Comparison of ENCODE assay signal across 15 cellular contexts in genomic region chr12:114403044-114403689, GRCh38. TPM values are rescaled to one million over a fixed set of nuclear protein-coding genes. Genes with fewer than 3 reads are reported as not detected.
DNase-seq lines count a peak whose midpoint lies in the region; ATAC-seq and TF ChIP-seq lines count a peak whose summit lies in the region.
"Had no signal": no experiment of that assay in that cellular context is flagged by ENCODE, and none has a peak within 500 bp of the region (broad histone marks: within the 10 kb centered on the region; RNA-seq: fewer than 3 reads in every experiment).

No MANE protein-coding gene starts in this region.

- H2BK120ac ChIP-seq in trophoblast cell (ENCODE audit: insufficient read depth, low read length, poor library complexity): no peak overlapping the region

- no peaks in the 10 kb centered on the region for H3K9me3 ChIP-seq in hepatocyte (ENCODE audit: low read depth)
- no peaks in the 10 kb centered on the region for H3K9me3 ChIP-seq in Caco-2
- peaks cover 13% of the 10 kb centered on the region for H3K9me3 ChIP-seq in trophoblast cell (ENCODE audit: insufficient read depth, low read depth, low read length)
- H3K9me3 ChIP-seq: ovary had no signal

- H3K36me3 Mint-ChIP-seq in activated CD4-positive, alpha-beta T cell treated with anti-CD3 and anti-CD28 coated beads for 36 hours (ENCODE audit: low read depth): no peaks in the 10 kb centered on the region
- H3K36me3 Mint-ChIP-seq in stimulated activated naive B cell treated with anti-CD40 and anti-IgM and Interleukin-4, amounts not matched to agents 10 μg/mL and 1 μg/mL and 100 μg/mL, for 72 hours: peaks cover 4 to 7% of the 10 kb centered on the region in 2 donors
- no peaks in the 10 kb centered on the region for H3K36me3 Mint-ChIP-seq in Caco-2 (ENCODE audit: insufficient read depth, unreplicated experiment)
- H3K36me3 Mint-ChIP-seq: activated naive CD4-positive, alpha-beta T cell treated with anti-CD3 and anti-CD28 coated beads, Interleukin-2, amount 50 U/mL, for 24 hours had no signal

- H2AFZ ChIP-seq in hepatocyte (no peak overlapping the region), trophoblast cell (ENCODE audit: insufficient read depth, low read length, poor library complexity) (no peak overlapping the region)

- H2BK12ac ChIP-seq in trophoblast cell (ENCODE audit: low read length): no peak overlapping the region

- ATAC-seq in activated CD4-positive, alpha-beta T cell treated with anti-CD3 and anti-CD28 coated beads for 36 hours: no peak
- ATAC-seq in stimulated activated naive B cell treated with anti-CD40 and anti-IgM and Interleukin-4, amounts not matched to agents 10 μg/mL and 1 μg/mL and 100 μg/mL, for 72 hours (replicated peaks): no peak
- ATAC-seq in GM19452 (IDR thresholded peaks at IDR 0.05; ENCODE audit: unreplicated experiment): no peak

- H3K4me3 ChIP-seq in astrocyte of the spinal cord (ENCODE audit: low read depth, low read length) (no peak overlapping the region), hepatocyte (peak overlapping the region; percentile 19), Caco-2 (ENCODE audit: low read depth, low read length) (no peak overlapping the region), trophoblast cell (ENCODE audit: low read depth, low read length) (no peak overlapping the region)
- H3K4me3 ChIP-seq: ovary had no signal

- H3K23ac ChIP-seq in trophoblast cell (ENCODE audit: low read length): no peak overlapping the region

- H3K27me3 Mint-ChIP-seq in activated CD4-positive, alpha-beta T cell treated with anti-CD3 and anti-CD28 coated beads for 36 hours: peaks cover 83% of the 10 kb centered on the region
- H3K27me3 Mint-ChIP-seq in stimulated activated naive B cell treated with anti-CD40 and anti-IgM and Interleukin-4, amounts not matched to agents 10 μg/mL and 1 μg/mL and 100 μg/mL, for 72 hours: peaks cover 81 to 98% of the 10 kb centered on the region in 2 donors
- H3K27me3 Mint-ChIP-seq in Caco-2 (ENCODE audit: insufficient read depth, unreplicated experiment): peaks cover 16% of the 10 kb centered on the region

- POLR2A ChIA-PET in activated CD4-positive, alpha-beta T cell treated with anti-CD3 and anti-CD28 coated beads for 36 hours (lab: Charles Lee): no interaction called here
- POLR2A ChIA-PET in Caco-2 (lab: Charles Lee): no interaction called here

- H3K9me2 ChIP-seq in hepatocyte (replicated peaks; ENCODE audit: insufficient read depth): no peaks in the 10 kb centered on the region

- CTCF ChIA-PET in activated CD4-positive, alpha-beta T cell treated with anti-CD3 and anti-CD28 coated beads for 36 hours (lab: Charles Lee): no interaction called here
- CTCF ChIA-PET in Caco-2 (lab: Charles Lee): no interaction called here

- H2AK5ac ChIP-seq in trophoblast cell (ENCODE audit: low read length): no peak overlapping the region

- no peak overlapping the region for H3K14ac ChIP-seq in trophoblast cell (ENCODE audit: low read length)

- H3K4me1 Mint-ChIP-seq in activated CD4-positive, alpha-beta T cell treated with anti-CD3 and anti-CD28 coated beads for 36 hours: peaks cover 2% of the 10 kb centered on the region
- peaks cover 6 to 21% of the 10 kb centered on the region in 2 donors for H3K4me1 Mint-ChIP-seq in stimulated activated naive B cell treated with anti-CD40 and anti-IgM and Interleukin-4, amounts not matched to agents 10 μg/mL and 1 μg/mL and 100 μg/mL, for 72 hours
- H3K4me1 Mint-ChIP-seq in Caco-2 (ENCODE audit: low read depth, unreplicated experiment): no peaks in the 10 kb centered on the region
- H3K4me1 Mint-ChIP-seq: activated B cell treated with CpG ODN at 0.5 μM for 24 hours had no signal

- H3K27ac ChIP-seq in hepatocyte (peak overlapping the region; percentile 93), trophoblast cell (ENCODE audit: low read depth, low read length) (no peak overlapping the region)
- H3K27ac ChIP-seq: ovary, RWPE1 had no signal

- no peak overlapping the region for H4K12ac ChIP-seq in trophoblast cell (ENCODE audit: low read depth, low read length)

- H3K4me2 ChIP-seq in hepatocyte (peak overlapping the region; percentile 86), trophoblast cell (ENCODE audit: low read length) (no peak overlapping the region)

- H3K9ac ChIP-seq in trophoblast cell (ENCODE audit: low read length): no peak overlapping the region

- H3K4ac ChIP-seq in trophoblast cell (ENCODE audit: low read depth, low read length): no peak overlapping the region

- BruUV-seq in Caco-2 (replicated peaks; lab: Mats Ljungman, UMichigan): no TSS peak

- H3K79me2 ChIP-seq in hepatocyte (peaks cover 80% of the 10 kb centered on the region), trophoblast cell (ENCODE audit: control insufficient read depth, insufficient read depth, low read length, poor library complexity) (no peaks in the 10 kb centered on the region)

- H3K9me3 Mint-ChIP-seq in activated CD4-positive, alpha-beta T cell treated with anti-CD3 and anti-CD28 coated beads for 36 hours (ENCODE audit: low read depth): no peaks in the 10 kb centered on the region
- H3K9me3 Mint-ChIP-seq in stimulated activated naive B cell treated with anti-CD40 and anti-IgM and Interleukin-4, amounts not matched to agents 10 μg/mL and 1 μg/mL and 100 μg/mL, for 72 hours: no peaks in the 10 kb centered on the region
- no peaks in the 10 kb centered on the region for H3K9me3 Mint-ChIP-seq in Caco-2 (ENCODE audit: unreplicated experiment)
- H3K9me3 Mint-ChIP-seq: activated B cell treated with CpG ODN at 0.5 μM for 24 hours; activated naive CD4-positive, alpha-beta T cell treated with anti-CD3 and anti-CD28 coated beads, Interleukin-2, amount 50 U/mL, for 24 hours had no signal

- 2% methylated on average over 41 of the region's 41 CpGs for WGBS in hepatocyte (ENCODE audit: low lambda C conversion rate, missing lambda C conversion rate)
- no CpG with 5 or more reads among the region's 41 CpGs for WGBS in trophoblast cell (ENCODE audit: extremely low coverage, insufficient coverage, insufficient read length)

- intact Hi-C loops in activated CD4-positive, alpha-beta T cell treated with anti-CD3 and anti-CD28 coated beads for 36 hours (cut with DNase I, micrococcal nuclease): loop anchor here (2.0 to 10.0 kb wide), 3 partner anchors 44 to 292 kb away; partner anchors contain the start of gene TBX3 (in 1 of the 2)
- intact Hi-C loops in Caco-2 (cut with micrococcal nuclease; ENCODE audit: unreplicated experiment): no loop called here

- in situ Hi-C loops in astrocyte of the spinal cord (cut with HindIII; ENCODE audit: low sequenced_read_pairs): no loop called here

- no peak overlapping the region for H3K18ac ChIP-seq in trophoblast cell (ENCODE audit: low read length)

- no peaks in the 10 kb centered on the region for H3K79me1 ChIP-seq in trophoblast cell (ENCODE audit: low read length)

- H3K27me3 ChIP-seq in hepatocyte: peaks cover 98% of the 10 kb centered on the region
- no peaks in the 10 kb centered on the region; the same call in 1 of the 2 replicates for H3K27me3 ChIP-seq in Caco-2 (replicated peaks; ENCODE audit: control insufficient read depth, insufficient read depth, low read length)
- H3K27me3 ChIP-seq in trophoblast cell (ENCODE audit: insufficient read depth, low read length): peaks cover 92% of the 10 kb centered on the region
- H3K27me3 ChIP-seq: ovary had no signal

- H3K27ac Mint-ChIP-seq in activated CD4-positive, alpha-beta T cell treated with anti-CD3 and anti-CD28 coated beads for 36 hours: no peak overlapping the region
- H3K27ac Mint-ChIP-seq in stimulated activated naive B cell treated with anti-CD40 and anti-IgM and Interleukin-4, amounts not matched to agents 10 μg/mL and 1 μg/mL and 100 μg/mL, for 72 hours: peak overlapping the region; percentile 89
- H3K27ac Mint-ChIP-seq in Caco-2 (ENCODE audit: unreplicated experiment): no peak overlapping the region
- H3K27ac Mint-ChIP-seq: activated B cell treated with CpG ODN at 0.5 μM for 24 hours; activated naive CD4-positive, alpha-beta T cell treated with anti-CD3 and anti-CD28 coated beads, Interleukin-2, amount 50 U/mL, for 24 hours had no signal

- H4K20me1 ChIP-seq in hepatocyte (ENCODE audit: insufficient read depth, poor library complexity, severe bottlenecking): no peaks in the 10 kb centered on the region

- H4K8ac ChIP-seq in trophoblast cell (ENCODE audit: low read depth, low read length): no peak overlapping the region

- TF ChIP-seq CTCF in astrocyte of the spinal cord (IDR thresholded peaks at IDR 0.05; ENCODE audit: low read depth, low read length) (peak; percentile 17), hepatocyte (IDR thresholded peaks at IDR 0.05; ENCODE audit: poor library complexity) (peak; percentile 19), Caco-2 (IDR thresholded peaks at IDR 0.05; ENCODE audit: insufficient read depth in 1 of 2, low read depth in 1 of 2, low read length in 1 of 2, severe bottlenecking in 1 of 2, unreplicated experiment in 1 of 2) (no peak)

- no peaks in the 10 kb centered on the region for H3K4me1 ChIP-seq in hepatocyte (ENCODE audit: insufficient read depth)
- no peaks in the 10 kb centered on the region for H3K4me1 ChIP-seq in Caco-2
- H3K4me1 ChIP-seq in trophoblast cell (ENCODE audit: control insufficient read depth in 1 of 2, insufficient read depth in 2 of 2, low read length in 2 of 2): peaks cover 0 to 2% of the 10 kb centered on the region in 2 experiments

- peak; percentile 32 for DNase-seq in activated CD4-positive, alpha-beta T cell treated with anti-CD3 and anti-CD28 coated beads for 36 hours
- DNase-seq in activated CD4-positive, alpha-beta T cell treated with anti-CD3 and anti-CD28 coated beads, Interleukin-2, amount 50 U/mL, for 1 hour: no peak
- DNase-seq in astrocyte of the spinal cord (ENCODE audit: low read depth, low spot score) (no peak), hepatocyte (ENCODE audit: low spot score) (peak; percentile 50), Caco-2 (no peak), trophoblast cell (no peak)
- no peak for DNase-seq in stimulated activated naive B cell treated with anti-CD40 and anti-IgM and Interleukin-4, amounts not matched to agents 10 μg/mL and 1 μg/mL and 100 μg/mL, for 72 hours
- DNase-seq: activated B cell treated with CpG ODN at 0.5 μM for 24 hours; effector CD4-positive, alpha-beta T cell; NCI-H226; ovary had no signal

- H3K36me3 ChIP-seq in hepatocyte (replicated peaks; ENCODE audit: insufficient read depth, low read depth) (no peaks in the 10 kb centered on the region), Caco-2 (ENCODE audit: control insufficient read depth, insufficient read depth, low read length) (no peaks in the 10 kb centered on the region), trophoblast cell (ENCODE audit: control insufficient read depth in 1 of 2, insufficient read depth in 2 of 2, low read length in 2 of 2) (no peaks in the 10 kb centered on the region)
- H3K36me3 ChIP-seq: ovary had no signal

- H4K91ac ChIP-seq in trophoblast cell (ENCODE audit: low read depth, low read length): no peak overlapping the region

- H2BK5ac ChIP-seq in trophoblast cell (ENCODE audit: low read depth, low read length, poor library complexity): no peak overlapping the region

- H3K4me3 Mint-ChIP-seq in activated CD4-positive, alpha-beta T cell treated with anti-CD3 and anti-CD28 coated beads for 36 hours: no peak overlapping the region
- peak overlapping the region; percentile 23 to 39 for H3K4me3 Mint-ChIP-seq in stimulated activated naive B cell treated with anti-CD40 and anti-IgM and Interleukin-4, amounts not matched to agents 10 μg/mL and 1 μg/mL and 100 μg/mL, for 72 hours
- H3K4me3 Mint-ChIP-seq in Caco-2 (ENCODE audit: unreplicated experiment): no peak overlapping the region
- H3K4me3 Mint-ChIP-seq: activated B cell treated with CpG ODN at 0.5 μM for 24 hours; activated naive CD4-positive, alpha-beta T cell treated with anti-CD3 and anti-CD28 coated beads, Interleukin-2, amount 50 U/mL, for 24 hours had no signal

RNA-seq across cellular contexts. Expression of gene TBX5, which starts 2.8 kb away (rescaled TPM):
- total RNA-seq in activated CD4-positive, alpha-beta T cell treated with anti-CD3 and anti-CD28 coated beads for 36 hours: not detected
- total RNA-seq in hepatocyte: 12.3 and 13.0 TPM in 2 replicates
- polyA plus RNA-seq in hepatocyte: 6.3 and 10.8 TPM in 2 replicates
- not detected in 2 replicates for total RNA-seq in Caco-2 (2022)
- polyA plus RNA-seq in trophoblast cell (2013): not detected in 2 replicates
- total RNA-seq: activated B cell treated with CpG ODN at 0.5 μM for 24 hours, H4 had no signal

Comparison
In these comparisons a context has a peak if more than half of its experiments do, and no peak if none do; other contexts are left out.
1. DNase-seq: peak in activated CD4-positive, alpha-beta T cell treated with anti-CD3 and anti-CD28 coated beads for 36 hours (single experiment) and hepatocyte (single experiment); none in activated CD4-positive, alpha-beta T cell treated with anti-CD3 and anti-CD28 coated beads, Interleukin-2, amount 50 U/mL, for 1 hour (single experiment), astrocyte of the spinal cord (single experiment), stimulated activated naive B cell treated with anti-CD40 and anti-IgM and Interleukin-4, amounts not matched to agents 10 μg/mL and 1 μg/mL and 100 μg/mL, for 72 hours (single experiment), Caco-2 (0 of 2) and trophoblast cell (0 of 2).
2. H3K4me3 Mint-ChIP-seq: peak in stimulated activated naive B cell treated with anti-CD40 and anti-IgM and Interleukin-4, amounts not matched to agents 10 μg/mL and 1 μg/mL and 100 μg/mL, for 72 hours (2 of 2); none in activated CD4-positive, alpha-beta T cell treated with anti-CD3 and anti-CD28 coated beads for 36 hours (single experiment) and Caco-2 (single experiment).
3. CTCF ChIP-seq: peak in astrocyte of the spinal cord (single experiment) and hepatocyte (single experiment); none in Caco-2 (0 of 2).
4. RNA of gene TBX5, which starts 2.8 kb away (total RNA-seq): 12.3 to 13.0 TPM in hepatocyte; not detected in activated CD4-positive, alpha-beta T cell treated with anti-CD3 and anti-CD28 coated beads for 36 hours and not detected in Caco-2; every median in the first group is over 10 times any median in the second.